Comparison of ENCODE assay signal across 8 cellular contexts in the genomic region with DNA sequence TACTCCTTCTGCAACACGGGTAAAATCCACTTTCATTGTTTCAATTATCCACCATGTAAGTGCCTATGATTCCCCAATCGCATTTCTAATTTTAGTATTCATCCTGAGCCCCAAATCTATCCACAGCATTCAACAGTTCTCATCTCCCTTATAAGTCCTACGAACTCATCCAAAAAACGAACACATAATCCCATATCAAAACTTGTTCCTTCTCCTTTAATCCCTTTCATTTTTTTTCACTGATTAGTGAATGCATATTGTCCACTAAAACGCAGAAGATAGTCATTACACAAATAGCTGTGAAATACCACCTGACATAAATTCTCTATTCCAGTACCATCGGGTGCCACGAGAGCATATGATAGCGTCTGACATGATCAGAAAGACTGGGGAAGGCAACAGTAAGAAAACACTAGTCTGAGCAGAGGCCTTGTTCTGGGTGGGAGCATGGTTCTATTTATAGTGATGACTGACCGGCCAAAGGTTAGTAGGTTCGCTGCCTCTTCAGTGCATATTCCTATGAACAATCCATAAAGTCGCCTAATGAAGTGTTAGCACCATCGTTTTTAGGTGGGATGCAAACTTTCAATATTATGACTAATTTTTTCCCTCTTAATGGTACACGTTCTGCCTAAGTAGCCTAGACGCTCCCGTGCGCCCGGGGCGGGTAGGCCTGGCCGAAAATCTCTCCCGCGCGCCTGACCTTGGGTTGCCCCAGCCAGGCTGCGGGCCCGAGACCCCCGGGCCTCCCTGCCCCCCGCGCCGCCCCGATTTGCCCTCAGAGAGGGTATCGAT. TPM values are rescaled to one million over a fixed set of nuclear protein-coding genes. Genes with fewer than 3 reads are reported as not detected.
DNase-seq lines count a peak whose midpoint lies in the region; ATAC-seq and TF ChIP-seq lines count a peak whose summit lies in the region.

No MANE protein-coding gene starts in this region.

- intact Hi-C loops in right cardiac atrium (cut with DNase I) (loop anchor here in 1 of 4 donors (10.0 kb wide), 1 partner anchor 129 kb away; a partner anchor contains a TSS), sigmoid colon (cut with DNase I) (loop anchor here (10.0 kb wide), 2 partner anchors 129 to 1111 kb away; a partner anchor contains a TSS)

- DNase-seq in activated gamma-delta T cell treated with anti-CD3 and anti-CD28 coated beads, Interleukin-2, amount 50 U/mL, for 16 hours (ENCODE audit: low read depth): peak; percentile 11
- DNase-seq in activated gamma-delta T cell (lab: John Stamatoyannopoulos, UW): no peak
- peak; percentile 29 for DNase-seq in NOMO-1 treated with dmso at 0.1 percent for 144 hours (lab: John Stamatoyannopoulos, UW; ENCODE audit: unreplicated experiment)
- peak; percentile 64 for DNase-seq in amniotic epithelial cell (ENCODE audit: low read depth)
- DNase-seq in right cardiac atrium: peak in 1 of 3 donors; percentile 74
- DNase-seq in sigmoid colon: no peak
- no peak for DNase-seq in NCI-H1436 (lab: John Stamatoyannopoulos, UW)

- H3K27me3 ChIP-seq in right cardiac atrium (ENCODE audit: control insufficient read depth, insufficient read depth): no peaks in the 10 kb centered on the region
- H3K27me3 ChIP-seq in sigmoid colon: no peaks in the 10 kb centered on the region

- H3K9me3 ChIP-seq in right cardiac atrium (ENCODE audit: control insufficient read depth, low read length) (no peaks in the 10 kb centered on the region), sigmoid colon (no peaks in the 10 kb centered on the region)

- no peak for TF ChIP-seq POLR2A in sigmoid colon (IDR thresholded peaks at IDR 0.05)

- H3K27ac ChIP-seq in right cardiac atrium (ENCODE audit: low read length): peak overlapping the region; percentile 89
- H3K27ac ChIP-seq in sigmoid colon: peak overlapping the region; percentile 94 to 99 (median 98)

- H3K4me1 ChIP-seq in right cardiac atrium (ENCODE audit: control insufficient read depth, insufficient read depth, low read length): peaks cover 2% of the 10 kb centered on the region
- H3K4me1 ChIP-seq in sigmoid colon: peaks cover 0 to 61% (median 43%) of the 10 kb centered on the region in 4 donors

- no peak for TF ChIP-seq CTCF in sigmoid colon (IDR thresholded peaks at IDR 0.05)

- 2% methylated on average over 30 of the region's 30 CpGs for WGBS in right cardiac atrium
- 2 to 6% methylated on average over 30 of the region's 30 CpGs for WGBS in sigmoid colon, 2 donors

- H3K4me3 ChIP-seq in right cardiac atrium (ENCODE audit: low read length): peak overlapping the region; percentile 65
- peak overlapping the region; percentile 81 to 98 (median 85) for H3K4me3 ChIP-seq in sigmoid colon

- no peak for TF ChIP-seq EP300 in sigmoid colon (IDR thresholded peaks at IDR 0.05)

- H3K36me3 ChIP-seq in sigmoid colon: peaks cover 1 to 13% (median 3%) of the 10 kb centered on the region in 4 donors

- ATAC-seq in HG02870 (IDR thresholded peaks at IDR 0.05; ENCODE audit: unreplicated experiment): peak; percentile 7
- peak; percentile 17 to 32 for ATAC-seq in right cardiac atrium

RNA-seq across cellular contexts. Expression of a gene that starts 0.6 kb away (rescaled TPM):
- total RNA-seq in right cardiac atrium (100 to 1,000 TPM; 554 to 718 (median 650) TPM), sigmoid colon (100 to 1,000 TPM; 232 to 283 (median 239) TPM)
- polyA plus RNA-seq in right cardiac atrium (2,294 TPM), sigmoid colon (1,000 to 10,000 TPM in 1 of 3 donors, 100 to 1,000 TPM in 2; 393 to 1,130 (median 799) TPM)

RNA-seq across cellular contexts. Expression of a gene that starts 0.7 kb away (rescaled TPM):
- 10 to 100 TPM; 17.7 to 22.3 (median 20.5) TPM for total RNA-seq in right cardiac atrium
- polyA plus RNA-seq in right cardiac atrium: 9.8 TPM
- 10 to 100 TPM; 17.6 to 32.5 (median 27.2) TPM for total RNA-seq in sigmoid colon
- polyA plus RNA-seq in sigmoid colon: 10 to 100 TPM; 10.8 to 13.2 (median 11.2) TPM

Comparison
In these comparisons a context has a peak if more than half of its experiments do, and no peak if none do; other contexts are left out.
1. DNase-seq: peak in activated gamma-delta T cell treated with anti-CD3 and anti-CD28 coated beads, Interleukin-2, amount 50 U/mL, for 16 hours (single experiment), NOMO-1 treated with dmso at 0.1 percent for 144 hours (single experiment) and amniotic epithelial cell (single experiment); none in activated gamma-delta T cell (single experiment), sigmoid colon (single experiment) and NCI-H1436 (single experiment).